8 cellular contexts compared by ENCODE assay signal in the genomic region with DNA sequence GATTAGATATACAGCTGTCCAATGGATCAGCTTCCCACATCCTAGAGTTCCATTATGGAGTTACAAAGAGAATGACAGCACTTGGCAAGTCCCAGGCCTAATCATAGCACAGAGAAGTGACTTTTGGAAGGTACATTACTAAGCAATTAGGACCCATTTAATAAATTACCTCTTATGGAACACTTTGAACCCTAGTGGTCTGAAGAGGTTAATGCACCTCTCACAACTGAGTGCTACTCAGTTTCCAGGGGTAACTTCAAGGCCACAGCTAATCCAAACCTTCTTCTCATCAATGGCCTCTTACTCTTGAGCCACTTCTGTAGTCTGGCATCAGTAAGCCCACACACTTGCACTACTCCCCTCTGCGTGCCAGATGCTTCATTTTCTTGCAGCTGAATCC. TPM values are rescaled to one million over a fixed set of nuclear protein-coding genes. Genes with fewer than 3 reads are reported as not detected.
DNase-seq lines count a peak whose midpoint lies in the region; ATAC-seq and TF ChIP-seq lines count a peak whose summit lies in the region.
"Had no signal": no experiment of that assay in that cellular context is flagged by ENCODE, and none has a peak within 500 bp of the region (broad histone marks: within the 10 kb centered on the region; RNA-seq: fewer than 3 reads in every experiment).

No MANE protein-coding gene starts in this region.

- H3K4me3 ChIP-seq in right lobe of liver: no peak overlapping the region
- H3K4me3 ChIP-seq: SK-N-MC had no signal

- no peaks in the 10 kb centered on the region for H3K9me3 ChIP-seq in right lobe of liver

- WGBS in right lobe of liver (ENCODE audit: insufficient coverage, low coverage, low lambda C conversion rate, missing lambda C conversion rate): 44% methylated on average over 1 of the region's 1 CpG

- DNase-seq in RKO (ENCODE audit: low spot score) (peak; percentile 56), right lobe of liver (no peak), DMS153 (lab: John Stamatoyannopoulos, UW) (no peak), pons (ENCODE audit: low spot score) (no peak)

- H3K27ac ChIP-seq in right lobe of liver: no peak overlapping the region

- no peaks in the 10 kb centered on the region for H3K4me1 ChIP-seq in right lobe of liver

- peak in 3 of 4 donors; percentile 6 to 18 (median 9) for TF ChIP-seq CTCF in right lobe of liver (IDR thresholded peaks at IDR 0.05)

- no peaks in the 10 kb centered on the region for H3K36me3 ChIP-seq in right lobe of liver

- ATAC-seq in GM18520 (IDR thresholded peaks at IDR 0.05; ENCODE audit: unreplicated experiment): peak; percentile 53
- peak; percentile 85 for ATAC-seq in HG02973 (IDR thresholded peaks at IDR 0.05; ENCODE audit: unreplicated experiment)
- peak in 2 of 4 donors; percentile 29 to 56 for ATAC-seq in right lobe of liver
- no peak for ATAC-seq in GM21825 (IDR thresholded peaks at IDR 0.05; ENCODE audit: unreplicated experiment)

- intact Hi-C loops in right lobe of liver (cut with DNase I): no loop called here

- TF ChIP-seq POLR2A in right lobe of liver (IDR thresholded peaks at IDR 0.05): no peak

- H3K27me3 ChIP-seq in right lobe of liver: no peaks in the 10 kb centered on the region

RNA-seq across cellular contexts. Expression of a gene that starts 34.9 kb away (rescaled TPM):
- 10 to 100 TPM in 2 of 6 experiments, 1 to 10 TPM in 4; 6.1 to 18.0 (median 7.9) TPM for total RNA-seq in right lobe of liver
